24 cellular contexts compared by ENCODE assay signal in the genomic region with DNA sequence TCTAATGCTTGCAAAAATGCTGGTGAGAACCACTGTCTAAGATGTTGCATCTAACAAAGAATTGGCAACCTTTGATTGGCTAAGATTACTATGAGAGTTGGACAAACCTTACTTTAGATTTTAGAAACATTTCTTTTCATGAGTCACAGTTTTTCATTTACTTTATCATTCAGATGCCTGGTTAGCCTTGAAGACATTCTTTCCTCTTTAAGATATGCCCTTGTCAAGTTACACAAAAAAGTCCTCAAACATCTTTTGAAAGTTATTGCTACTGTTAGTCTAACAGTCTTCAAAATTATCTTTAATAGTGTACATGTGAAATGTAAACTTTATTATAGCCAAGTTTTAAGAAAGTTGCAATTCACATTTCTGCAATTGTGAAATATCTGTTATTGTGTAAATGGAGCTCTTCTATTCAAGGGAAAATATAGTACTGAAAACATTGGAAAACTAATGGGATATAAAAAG.
DNase-seq lines count a peak whose midpoint lies in the region; ATAC-seq and TF ChIP-seq lines count a peak whose summit lies in the region.
"Had no signal": no experiment of that assay in that cellular context is flagged by ENCODE, and none has a peak within 500 bp of the region (broad histone marks: within the 10 kb centered on the region; RNA-seq: fewer than 3 reads in every experiment).

No MANE protein-coding gene starts in this region.

- no peaks in the 10 kb centered on the region for H3K4me1 Mint-ChIP-seq in natural killer cell
- no peaks in the 10 kb centered on the region for H3K4me1 Mint-ChIP-seq in effector memory CD8-positive, alpha-beta T cell (ENCODE audit: low read depth in 2 of 2)
- H3K4me1 Mint-ChIP-seq: activated naive CD4-positive, alpha-beta T cell treated with anti-CD3 and anti-CD28 coated beads, Interleukin-2, amount 50 U/mL, for 24 hours; CD4-positive, alpha-beta memory T cell; memory B cell; naive thymus-derived CD4-positive, alpha-beta T cell had no signal

- H3K36me3 Mint-ChIP-seq in natural killer cell, result no peaks in the 10 kb centered on the region
- H3K36me3 Mint-ChIP-seq in effector memory CD8-positive, alpha-beta T cell (ENCODE audit: insufficient read depth), result peaks cover 2% of the 10 kb centered on the region
- H3K36me3 Mint-ChIP-seq: activated naive CD4-positive, alpha-beta T cell treated with anti-CD3 and anti-CD28 coated beads, Interleukin-2, amount 50 U/mL, for 24 hours; CD4-positive, alpha-beta memory T cell; memory B cell; naive thymus-derived CD4-positive, alpha-beta T cell had no signal

- H3K4me3 ChIP-seq in AG04450 (ENCODE audit: low read depth, low read length) (no peak overlapping the region), astrocyte of the spinal cord (ENCODE audit: low read depth, low read length) (no peak overlapping the region), fibroblast of the aortic adventitia (ENCODE audit: low read depth, low read length) (no peak overlapping the region)
- H3K4me3 ChIP-seq: MG63, pancreas, PC-9, SJCRH30, suprapubic skin had no signal

- CTCF ChIA-PET in AG04450 (lab: Charles Lee), result interaction anchor here (0.9 to 1.5 kb wide), 3 partner anchors 113 to 1028 kb away, joined by 3 to 4 read pairs (median 3); no protein-coding TSS in a partner anchor

- H3K27ac ChIP-seq in AG04450 (ENCODE audit: low read depth, low read length), result peak overlapping the region; percentile 74
- H3K27ac ChIP-seq: pancreas, PC-9, SJCRH30, suprapubic skin had no signal

- POLR2A ChIA-PET in AG04450 (lab: Yijun Ruan, JAX), result interaction anchor here (1.7 kb wide), 1 partner anchor 23 kb away, joined by 4 read pairs; no protein-coding TSS in a partner anchor

- intact Hi-C loops in natural killer cell (cut with micrococcal nuclease), result no loop called here

- in situ Hi-C loops in astrocyte of the spinal cord (cut with HindIII; ENCODE audit: low sequenced_read_pairs), result no loop called here

- H3K9me3 ChIP-seq in AG04450 (ENCODE audit: control insufficient read depth, insufficient read depth, low read length), result no peaks in the 10 kb centered on the region
- H3K9me3 ChIP-seq: MG63, pancreas, SJCRH30, suprapubic skin had no signal

- H3K4me3 Mint-ChIP-seq in natural killer cell, result no peak overlapping the region
- H3K4me3 Mint-ChIP-seq in effector memory CD8-positive, alpha-beta T cell, result no peak overlapping the region
- H3K4me3 Mint-ChIP-seq: activated naive CD4-positive, alpha-beta T cell treated with anti-CD3 and anti-CD28 coated beads, Interleukin-2, amount 50 U/mL, for 24 hours; CD4-positive, alpha-beta memory T cell; memory B cell; naive thymus-derived CD4-positive, alpha-beta T cell had no signal

- no peaks in the 10 kb centered on the region for H3K27me3 Mint-ChIP-seq in natural killer cell (ENCODE audit: low read depth in 2 of 2)
- no peaks in the 10 kb centered on the region for H3K27me3 Mint-ChIP-seq in effector memory CD8-positive, alpha-beta T cell
- H3K27me3 Mint-ChIP-seq: activated naive CD4-positive, alpha-beta T cell treated with anti-CD3 and anti-CD28 coated beads, Interleukin-2, amount 50 U/mL, for 24 hours; CD4-positive, alpha-beta memory T cell; memory B cell; naive thymus-derived CD4-positive, alpha-beta T cell had no signal

- peaks cover 4 to 7% of the 10 kb centered on the region in 2 donors for H3K9me3 Mint-ChIP-seq in natural killer cell
- H3K9me3 Mint-ChIP-seq in effector memory CD8-positive, alpha-beta T cell, result peaks cover 0 to 4% of the 10 kb centered on the region in 2 donors
- H3K9me3 Mint-ChIP-seq: activated naive CD4-positive, alpha-beta T cell treated with anti-CD3 and anti-CD28 coated beads, Interleukin-2, amount 50 U/mL, for 24 hours; memory B cell had no signal

- TF ChIP-seq CTCF in AG04450 (IDR thresholded peaks at IDR 0.05; ENCODE audit: low read depth, low read length) (no peak), astrocyte of the spinal cord (IDR thresholded peaks at IDR 0.05; ENCODE audit: low read depth, low read length) (no peak), fibroblast of the aortic adventitia (IDR thresholded peaks at IDR 0.05; ENCODE audit: insufficient read depth, low read length) (no peak), natural killer cell (IDR thresholded peaks at IDR 0.05) (no peak)

- no peaks in the 10 kb centered on the region for H3K27me3 ChIP-seq in AG04450 (ENCODE audit: control insufficient read depth, insufficient read depth, low read length)
- H3K27me3 ChIP-seq: MG63, pancreas, SJCRH30, suprapubic skin had no signal

- DNase-seq in AG04450 (ENCODE audit: low read depth, low spot score) (peak; percentile 62), GM04504 (ENCODE audit: low read depth) (peak; percentile 38), astrocyte of the spinal cord (ENCODE audit: low read depth, low spot score) (peak; percentile 23), fibroblast of the aortic adventitia (ENCODE audit: low read depth) (peak; percentile 94), natural killer cell (no peak), NCI-H128 (lab: John Stamatoyannopoulos, UW; ENCODE audit: unreplicated experiment) (no peak)
- no peak for DNase-seq in effector memory CD8-positive, alpha-beta T cell
- DNase-seq: activated CD4-positive, alpha-beta T cell treated with anti-CD3 and anti-CD28 coated beads for 4 hours; CD4-positive, alpha-beta memory T cell; dermis blood vessel endothelial cell; DMS153; MG63; naive thymus-derived CD4-positive, alpha-beta T cell; NCI-H1436 treated with DMSO at 0.1 percent for 48 hours; pancreas; PC-9; right cardiac atrium; SJCRH30; T-helper 1 cell had no signal

- ATAC-seq in natural killer cell (no peak), HG02571 (IDR thresholded peaks at IDR 0.05; ENCODE audit: unreplicated experiment) (no peak)
- ATAC-seq in effector memory CD8-positive, alpha-beta T cell (replicated peaks), result no peak
- ATAC-seq: HCT116; naive thymus-derived CD4-positive, alpha-beta T cell; pancreas; right cardiac atrium had no signal

- H3K27ac Mint-ChIP-seq in natural killer cell, result no peak overlapping the region
- no peak overlapping the region for H3K27ac Mint-ChIP-seq in effector memory CD8-positive, alpha-beta T cell
- H3K27ac Mint-ChIP-seq: activated naive CD4-positive, alpha-beta T cell treated with anti-CD3 and anti-CD28 coated beads, Interleukin-2, amount 50 U/mL, for 24 hours; CD4-positive, alpha-beta memory T cell; memory B cell; naive thymus-derived CD4-positive, alpha-beta T cell had no signal

Comparison
In these comparisons a context has a peak if more than half of its experiments do, and no peak if none do; other contexts are left out.
1. DNase-seq: peak in AG04450 (single experiment), GM04504 (single experiment), astrocyte of the spinal cord (single experiment) and fibroblast of the aortic adventitia (single experiment); none in natural killer cell (single experiment), NCI-H128 (single experiment) and effector memory CD8-positive, alpha-beta T cell (0 of 3).